19 cellular contexts compared by ENCODE assay signal in the genomic region with DNA sequence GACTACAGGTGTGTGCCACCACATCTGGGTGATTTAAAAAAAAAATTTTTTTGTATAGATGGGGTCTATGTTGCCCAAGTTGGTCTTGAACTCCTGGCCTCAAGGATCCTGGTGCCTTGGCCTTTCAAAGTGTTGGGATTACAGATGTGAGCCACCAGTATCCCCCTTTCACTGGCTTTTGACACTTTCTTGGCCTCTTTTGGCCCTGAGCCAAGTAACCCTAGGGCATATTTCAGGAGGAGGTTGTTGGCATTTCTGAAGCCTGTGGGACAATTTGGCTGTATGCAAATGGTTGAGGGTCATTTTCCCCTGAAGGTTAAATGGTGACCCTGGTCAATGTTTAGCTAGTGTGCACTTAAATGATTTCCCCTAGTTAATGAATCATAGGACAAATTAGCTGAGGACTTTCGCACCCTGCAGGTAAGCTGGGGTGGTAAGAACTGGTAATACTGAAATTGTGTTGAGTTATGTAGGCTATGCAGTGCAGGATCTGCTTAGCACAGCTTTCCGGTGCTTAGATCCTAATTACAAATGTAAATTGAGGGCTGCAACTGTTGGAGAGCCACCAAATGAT.
DNase-seq lines count a peak whose midpoint lies in the region; ATAC-seq, FAIRE-seq and TF ChIP-seq lines count a peak whose summit lies in the region.
"Had no signal": no experiment of that assay in that cellular context is flagged by ENCODE, and none has a peak within 500 bp of the region (broad histone marks: within the 10 kb centered on the region; RNA-seq: fewer than 3 reads in every experiment).

No MANE protein-coding gene starts in this region.

- H3K27ac Mint-ChIP-seq in activated CD4-positive, alpha-beta T cell treated with anti-CD3 and anti-CD28 coated beads for 36 hours, result no peak overlapping the region
- no peak overlapping the region for H3K27ac Mint-ChIP-seq in natural killer cell treated with Interleukin-12 subunit alpha and Interleukin-12 subunit beta and Interleukin-15 and Interleukin-18, amount 100 ng/mL, for 72 hours
- H3K27ac Mint-ChIP-seq: CD4-positive, alpha-beta memory T cell; H9 had no signal

- BruUV-seq in GM12878 (replicated peaks; lab: Mats Ljungman, UMichigan) (no TSS peak), HepG2 (replicated peaks; lab: Mats Ljungman, UMichigan) (no TSS peak)

- H2AFZ ChIP-seq in GM12878 (ENCODE audit: control insufficient read depth, low read depth, low read length) (no peak overlapping the region), HepG2 (ENCODE audit: low read length) (no peak overlapping the region)

- ATAC-seq in GM12878 (peak; percentile 64), HepG2 (peak; percentile 51), HG03354 (IDR thresholded peaks at IDR 0.05; ENCODE audit: poor library complexity, severe bottlenecking, unreplicated experiment) (no peak)
- ATAC-seq in activated CD4-positive, alpha-beta T cell treated with anti-CD3 and anti-CD28 coated beads for 36 hours, result no peak
- ATAC-seq in natural killer cell treated with Interleukin-12 subunit alpha and Interleukin-12 subunit beta and Interleukin-15 and Interleukin-18, amount 100 ng/mL, for 72 hours, result no peak

- POLR2A ChIA-PET in GM12878 (lab: Charles Lee) (interaction anchor here (0.6 to 0.7 kb wide), 2 partner anchors 48 to 248 kb away, joined by 3 read pairs; no protein-coding TSS in a partner anchor), HepG2 (lab: Yijun Ruan, JAX) (no interaction called here)
- POLR2A ChIA-PET in activated CD4-positive, alpha-beta T cell treated with anti-CD3 and anti-CD28 coated beads for 36 hours (lab: Charles Lee), result no interaction called here

- SMC1A ChIA-PET in GM12878 (lab: Charles Lee; ENCODE audit: uncharacterized antibody, unreplicated experiment), result interaction anchor here (2.2 kb wide), 1 partner anchor 56 kb away, joined by 6 read pairs; no protein-coding TSS in a partner anchor

- H3K4me1 ChIP-seq in GM12878 (ENCODE audit: control insufficient read depth, insufficient read depth, low read length) (no peaks in the 10 kb centered on the region), HepG2 (ENCODE audit: insufficient read depth, low read length) (peaks cover 26% of the 10 kb centered on the region), transverse colon (peaks cover 0 to 15% (median 5%) of the 10 kb centered on the region in 4 donors)

- H3K27me3 ChIP-seq in GM12878 (replicated peaks in 1 of 2; ENCODE audit: control insufficient read depth in 2 of 2, insufficient read depth in 2 of 2, low read length in 1 of 2), result no peaks in the 10 kb centered on the region
- no peaks in the 10 kb centered on the region for H3K27me3 ChIP-seq in HepG2 (ENCODE audit: control insufficient read depth in 1 of 2, insufficient read depth in 2 of 2, low read length in 2 of 2)
- H3K27me3 ChIP-seq in transverse colon, result no peaks in the 10 kb centered on the region

- no peak overlapping the region for H3K4me3 Mint-ChIP-seq in activated CD4-positive, alpha-beta T cell treated with anti-CD3 and anti-CD28 coated beads for 36 hours
- H3K4me3 Mint-ChIP-seq in natural killer cell treated with Interleukin-12 subunit alpha and Interleukin-12 subunit beta and Interleukin-15 and Interleukin-18, amount 100 ng/mL, for 72 hours, result no peak overlapping the region
- H3K4me3 Mint-ChIP-seq: CD4-positive, alpha-beta memory T cell; H9 had no signal

- no peaks in the 10 kb centered on the region for H3K9me3 Mint-ChIP-seq in activated CD4-positive, alpha-beta T cell treated with anti-CD3 and anti-CD28 coated beads for 36 hours (ENCODE audit: low read depth)
- no peaks in the 10 kb centered on the region for H3K9me3 Mint-ChIP-seq in natural killer cell treated with Interleukin-12 subunit alpha and Interleukin-12 subunit beta and Interleukin-15 and Interleukin-18, amount 100 ng/mL, for 72 hours

- CTCF ChIA-PET in GM12878 (lab: Yijun Ruan, JAX), result no interaction called here
- CTCF ChIA-PET in HepG2 (lab: Yijun Ruan, JAX; ENCODE audit: low intra/inter-chr PET ratio, low total read pairs), result no interaction called here
- CTCF ChIA-PET in activated CD4-positive, alpha-beta T cell treated with anti-CD3 and anti-CD28 coated beads for 36 hours (lab: Charles Lee), result no interaction called here

- no peaks in the 10 kb centered on the region for H3K79me2 ChIP-seq in GM12878 (ENCODE audit: control insufficient read depth, insufficient read depth, low read length)
- H3K79me2 ChIP-seq in HepG2 (ENCODE audit: insufficient read depth, low read length), result no peaks in the 10 kb centered on the region

- no peaks in the 10 kb centered on the region for H3K9me3 ChIP-seq in GM12878 (replicated peaks; ENCODE audit: control insufficient read depth, insufficient read depth, low read length)
- no peaks in the 10 kb centered on the region for H3K9me3 ChIP-seq in HepG2 (ENCODE audit: low read length)
- H3K9me3 ChIP-seq in transverse colon, result no peaks in the 10 kb centered on the region

- H3K4me2 ChIP-seq in GM12878 (ENCODE audit: control insufficient read depth, insufficient read depth) (no peak overlapping the region), HepG2 (ENCODE audit: low read depth, low read length) (no peak overlapping the region)

- TF ChIP-seq CTCF in GM12878 (IDR thresholded peaks at IDR 0.05 in 2 of 3, conservative IDR thresholded peaks at IDR 0.05 in 1 of 3; ENCODE audit: control insufficient read depth in 2 of 3, extremely low read depth in 1 of 3, insufficient read depth in 1 of 3, low read depth in 3 of 3, low read length in 3 of 3) (no peak), HepG2 (CRISPR knock-in tag; IDR thresholded peaks at IDR 0.05) (no peak), transverse colon (IDR thresholded peaks at IDR 0.05) (no peak)

- no peak overlapping the region for H3K4me3 ChIP-seq in GM12878
- H3K4me3 ChIP-seq in HepG2 (replicated peaks in 1 of 3; ENCODE audit: insufficient read depth in 1 of 3, low read depth in 2 of 3, low read length in 3 of 3), result no peak overlapping the region
- H3K4me3 ChIP-seq in transverse colon, result no peak overlapping the region

- H3K36me3 ChIP-seq in GM12878 (ENCODE audit: control insufficient read depth in 2 of 2, insufficient read depth in 2 of 2, low read length in 1 of 2) (no peaks in the 10 kb centered on the region), HepG2 (replicated peaks in 1 of 2; ENCODE audit: control insufficient read depth in 1 of 2, insufficient read depth in 2 of 2, low read length in 2 of 2) (no peaks in the 10 kb centered on the region), transverse colon (no peaks in the 10 kb centered on the region)

- in situ Hi-C loops in GM12878 (cut with MboI), result no loop called here
- in situ Hi-C loops in HepG2 (cut with HindIII; ENCODE audit: extremely low pct_ligation_motif_present, low pct_unique_long_range_greater_than_20kb), result no loop called here
- in situ Hi-C loops in transverse colon (cut with MboI; ENCODE audit: low pct_ligation_motif_present in 1 of 4, low pct_unique_long_range_greater_than_20kb in 1 of 4, low sequenced_read_pairs in 3 of 4), result no loop called here

- H3K4me1 Mint-ChIP-seq in activated CD4-positive, alpha-beta T cell treated with anti-CD3 and anti-CD28 coated beads for 36 hours, result no peaks in the 10 kb centered on the region
- H3K4me1 Mint-ChIP-seq in natural killer cell treated with Interleukin-12 subunit alpha and Interleukin-12 subunit beta and Interleukin-15 and Interleukin-18, amount 100 ng/mL, for 72 hours (ENCODE audit: low read depth in 2 of 2), result no peaks in the 10 kb centered on the region
- H3K4me1 Mint-ChIP-seq: CD4-positive, alpha-beta memory T cell had no signal

- no peaks in the 10 kb centered on the region for H3K36me3 Mint-ChIP-seq in activated CD4-positive, alpha-beta T cell treated with anti-CD3 and anti-CD28 coated beads for 36 hours (ENCODE audit: low read depth)
- no peaks in the 10 kb centered on the region for H3K36me3 Mint-ChIP-seq in natural killer cell treated with Interleukin-12 subunit alpha and Interleukin-12 subunit beta and Interleukin-15 and Interleukin-18, amount 100 ng/mL, for 72 hours
- H3K36me3 Mint-ChIP-seq: CD4-positive, alpha-beta memory T cell had no signal

- TF ChIP-seq RAD21 in GM12878 (IDR thresholded peaks at IDR 0.05; ENCODE audit: insufficient read depth, low read depth, low read length) (no peak), HepG2 (CRISPR knock-in tag; IDR thresholded peaks at IDR 0.05) (no peak)

- intact Hi-C loops in GM12878 (cut with micrococcal nuclease; ENCODE audit: unreplicated experiment), result no loop called here
- intact Hi-C loops in HepG2 (cut with micrococcal nuclease; ENCODE audit: unreplicated experiment), result no loop called here
- intact Hi-C loops in transverse colon (cut with DNase I; ENCODE audit: low total_unique reads), result no loop called here
- intact Hi-C loops in activated CD4-positive, alpha-beta T cell treated with anti-CD3 and anti-CD28 coated beads for 36 hours (cut with DNase I, micrococcal nuclease), result no loop called here

- 40% methylated on average over 2 of the region's 2 CpGs for WGBS in GM12878 (ENCODE audit: insufficient coverage, insufficient replicate concordance, low lambda C conversion rate, missing lambda C conversion rate)
- 80% methylated on average over 2 of the region's 2 CpGs for WGBS in HepG2 (ENCODE audit: low lambda C conversion rate)
- WGBS in transverse colon (ENCODE audit: low coverage in 1 of 2), 2 donors, result 53 to 67% methylated on average over 2 of the region's 2 CpGs

- no peaks in the 10 kb centered on the region for H4K20me1 ChIP-seq in GM12878 (ENCODE audit: control insufficient read depth, insufficient read depth)
- H4K20me1 ChIP-seq in HepG2 (ENCODE audit: insufficient read depth, low read length), result no peaks in the 10 kb centered on the region

- RAD21 ChIA-PET in GM12878 (lab: Charles Lee; ENCODE audit: unreplicated experiment), result interaction anchor here (0.9 kb wide), 1 partner anchor 690 kb away, joined by 5 read pairs; a partner anchor contains a TSS

- no peak overlapping the region for H3K27ac ChIP-seq in GM12878 (ENCODE audit: control insufficient read depth, insufficient read depth)
- no peak overlapping the region for H3K27ac ChIP-seq in HepG2 (ENCODE audit: extremely low read length, insufficient read depth, low read length)
- H3K27ac ChIP-seq in transverse colon, result no peak overlapping the region

- TF ChIP-seq EP300 in GM12878 (IDR thresholded peaks at IDR 0.05; ENCODE audit: borderline replicate concordance in 1 of 2, control insufficient read depth in 1 of 2, low read depth in 2 of 2, low read length in 2 of 2), result no peak
- TF ChIP-seq EP300 in HepG2 (IDR thresholded peaks at IDR 0.05; ENCODE audit: low read depth in 2 of 2, low read length in 2 of 2), result no peak
- no peak for TF ChIP-seq EP300 in HepG2 (CRISPR knock-in tag; IDR thresholded peaks at IDR 0.05; ENCODE audit: borderline replicate concordance)
- TF ChIP-seq EP300 in transverse colon (IDR thresholded peaks at IDR 0.05; ENCODE audit: low read depth), result no peak

- FAIRE-seq in GM12878 (lab: Jason Lieb, UNC), result no peak
- no peak for FAIRE-seq in HepG2 (lab: Jason Lieb, UNC)
- FAIRE-seq: GM19239, HTR-8/SVneo had no signal

- peak; percentile 48 for DNase-seq in NCI-H146 (lab: John Stamatoyannopoulos, UW)
- no peak for DNase-seq in NCI-H146 treated with DMSO at 0.1 percent for 48 hours (lab: John Stamatoyannopoulos, UW; ENCODE audit: unreplicated experiment)
- DNase-seq in GM12878 (ENCODE audit: low read depth, low spot score), result peak; percentile 20
- no peak for DNase-seq in HepG2 (ENCODE audit: low spot score)
- DNase-seq in transverse colon, result peak; percentile 16
- no peak for DNase-seq in activated CD4-positive, alpha-beta T cell treated with anti-CD3 and anti-CD28 coated beads for 36 hours
- DNase-seq in natural killer cell treated with Interleukin-12 subunit alpha and Interleukin-12 subunit beta and Interleukin-15 and Interleukin-18, amount 100 ng/mL, for 72 hours (ENCODE audit: low spot score), result no peak
- DNase-seq: 8988T; CD4-positive, alpha-beta memory T cell; H9; MV-4-11; NCI-H1417 treated with DMSO at 0.1 percent for 48 hours; NCI-H2029 treated with DMSO at 0.1 percent for 48 hours; NCI-H510A treated with DMSO at 0.1 percent for 48 hours; OCI-M1; SIG-M5 had no signal

- TF ChIP-seq POLR2A in GM12878 (IDR thresholded peaks at IDR 0.05; ENCODE audit: low read depth, low read length), result no peak
- no peak for TF ChIP-seq POLR2A in HepG2 (IDR thresholded peaks at IDR 0.05; ENCODE audit: insufficient read depth in 1 of 2, low read depth in 2 of 2, low read length in 2 of 2)
- TF ChIP-seq POLR2A in transverse colon (IDR thresholded peaks at IDR 0.05), result no peak

- H3K9ac ChIP-seq in GM12878 (ENCODE audit: control insufficient read depth, insufficient read depth, low read length), result no peak overlapping the region
- H3K9ac ChIP-seq in HepG2 (ENCODE audit: insufficient read depth, low read depth, low read length), result no peak overlapping the region

- peaks cover 2% of the 10 kb centered on the region for H3K27me3 Mint-ChIP-seq in activated CD4-positive, alpha-beta T cell treated with anti-CD3 and anti-CD28 coated beads for 36 hours
- peaks cover 0 to 7% of the 10 kb centered on the region in 2 donors for H3K27me3 Mint-ChIP-seq in natural killer cell treated with Interleukin-12 subunit alpha and Interleukin-12 subunit beta and Interleukin-15 and Interleukin-18, amount 100 ng/mL, for 72 hours
- H3K27me3 Mint-ChIP-seq: CD4-positive, alpha-beta memory T cell had no signal

Comparison
In these comparisons a context has a peak if more than half of its experiments do, and no peak if none do; other contexts are left out.
1. DNase-seq: peak in NCI-H146 (single experiment), GM12878 (single experiment) and transverse colon (single experiment); none in NCI-H146 treated with DMSO at 0.1 percent for 48 hours (single experiment), HepG2 (single experiment), activated CD4-positive, alpha-beta T cell treated with anti-CD3 and anti-CD28 coated beads for 36 hours (single experiment) and natural killer cell treated with Interleukin-12 subunit alpha and Interleukin-12 subunit beta and Interleukin-15 and Interleukin-18, amount 100 ng/mL, for 72 hours (single experiment).
2. ATAC-seq: peak in GM12878 (single experiment) and HepG2 (single experiment); none in activated CD4-positive, alpha-beta T cell treated with anti-CD3 and anti-CD28 coated beads for 36 hours (single experiment), HG03354 (single experiment) and natural killer cell treated with Interleukin-12 subunit alpha and Interleukin-12 subunit beta and Interleukin-15 and Interleukin-18, amount 100 ng/mL, for 72 hours (0 of 2).